In genomic region chr1:234919061-234919755, GRCh38 we compare ENCODE assay signal across 12 cellular contexts.
A peak's percentile ranks its signal among the peaks of the same experiment; 100 is the strongest.
DNase-seq lines count a peak whose midpoint lies in the region; ATAC-seq and TF ChIP-seq lines count a peak whose summit lies in the region.
"Had no signal": no experiment of that assay in that cellular context is flagged by ENCODE, and none has a peak within 500 bp of the region (broad histone marks: within the 10 kb centered on the region; RNA-seq: fewer than 3 reads in every experiment).

No MANE protein-coding gene starts in this region.

- no peak overlapping the region for H3K4me3 ChIP-seq in gastroesophageal sphincter
- peak overlapping the region in 1 of 2 donors; percentile 22 for H3K4me3 ChIP-seq in muscle layer of duodenum (ENCODE audit: low read depth in 1 of 2, low read length in 2 of 2)
- no peak overlapping the region for H3K4me3 ChIP-seq in transverse colon

- TF ChIP-seq EP300 in gastroesophageal sphincter (IDR thresholded peaks at IDR 0.05) = no peak
- no peak for TF ChIP-seq EP300 in transverse colon (IDR thresholded peaks at IDR 0.05; ENCODE audit: low read depth)

- intact Hi-C loops in transverse colon (cut with DNase I; ENCODE audit: low total_unique reads) = no loop called here

- H3K4me1 Mint-ChIP-seq in activated CD8-positive, alpha-beta memory T cell treated with anti-CD3 and anti-CD28 coated beads, Interleukin-2, amount 10 ng/mL, durations not matched to agents 7 days and 5 days = peaks cover 10% of the 10 kb centered on the region

- ATAC-seq in gastroesophageal sphincter (peak; percentile 67), GM21360 (IDR thresholded peaks at IDR 0.05; ENCODE audit: unreplicated experiment) (no peak)
- no peak for ATAC-seq in activated CD8-positive, alpha-beta memory T cell treated with anti-CD3 and anti-CD28 coated beads, Interleukin-2, amount 10 ng/mL, durations not matched to agents 7 days and 5 days
- ATAC-seq: effector memory CD8-positive, alpha-beta T cell had no signal

- H3K27ac ChIP-seq in adipose tissue (ENCODE audit: low read depth, low read length) (peak overlapping the region; percentile 77), gastroesophageal sphincter (peak overlapping the region; percentile 54 to 85 (median 84)), muscle layer of duodenum (ENCODE audit: low read length) (peak overlapping the region; percentile 73), transverse colon (peak overlapping the region; percentile 69 to 84 (median 77))

- peaks cover 12% of the 10 kb centered on the region for H3K36me3 Mint-ChIP-seq in activated CD8-positive, alpha-beta memory T cell treated with anti-CD3 and anti-CD28 coated beads, Interleukin-2, amount 10 ng/mL, durations not matched to agents 7 days and 5 days

- H3K9me3 ChIP-seq in gastroesophageal sphincter (no peaks in the 10 kb centered on the region), muscle layer of duodenum (ENCODE audit: control insufficient read depth in 1 of 2, low read length in 2 of 2) (no peaks in the 10 kb centered on the region), transverse colon (no peaks in the 10 kb centered on the region)

- H3K9me3 Mint-ChIP-seq in activated CD8-positive, alpha-beta memory T cell treated with anti-CD3 and anti-CD28 coated beads, Interleukin-2, amount 10 ng/mL, durations not matched to agents 7 days and 5 days (ENCODE audit: low read depth) = peaks cover 3% of the 10 kb centered on the region
- H3K9me3 Mint-ChIP-seq: effector memory CD8-positive, alpha-beta T cell; IgD-negative memory B cell had no signal

- H3K27me3 Mint-ChIP-seq in activated CD8-positive, alpha-beta memory T cell treated with anti-CD3 and anti-CD28 coated beads, Interleukin-2, amount 10 ng/mL, durations not matched to agents 7 days and 5 days = no peaks in the 10 kb centered on the region
- H3K27me3 Mint-ChIP-seq: effector memory CD8-positive, alpha-beta T cell; IgD-negative memory B cell had no signal

- H3K27me3 ChIP-seq in gastroesophageal sphincter = no peaks in the 10 kb centered on the region
- H3K27me3 ChIP-seq in muscle layer of duodenum (ENCODE audit: low read depth, low read length) = no peaks in the 10 kb centered on the region
- H3K27me3 ChIP-seq in transverse colon = no peaks in the 10 kb centered on the region

- DNase-seq in transverse colon (peak; percentile 16), RPMI8226 (no peak)
- no peak for DNase-seq in activated CD8-positive, alpha-beta memory T cell treated with anti-CD3 and anti-CD28 coated beads, Interleukin-2, amount 10 ng/mL, durations not matched to agents 7 days and 5 days
- DNase-seq: effector memory CD8-positive, alpha-beta T cell; kidney glomerular epithelial cell; NCI-H446; T-helper 1 cell had no signal

- H3K4me1 ChIP-seq in gastroesophageal sphincter (peaks cover 4 to 72% (median 30%) of the 10 kb centered on the region in 3 donors), muscle layer of duodenum (ENCODE audit: control insufficient read depth in 1 of 2, insufficient read depth in 2 of 2, low read length in 2 of 2) (peaks cover 19 to 20% of the 10 kb centered on the region in 2 donors), transverse colon (peaks cover 25 to 37% (median 31%) of the 10 kb centered on the region in 4 donors)

- no peak overlapping the region for H3K4me3 Mint-ChIP-seq in activated CD8-positive, alpha-beta memory T cell treated with anti-CD3 and anti-CD28 coated beads, Interleukin-2, amount 10 ng/mL, durations not matched to agents 7 days and 5 days
- H3K4me3 Mint-ChIP-seq: effector memory CD8-positive, alpha-beta T cell had no signal

- no peaks in the 10 kb centered on the region for H3K36me3 ChIP-seq in gastroesophageal sphincter
- H3K36me3 ChIP-seq in muscle layer of duodenum (ENCODE audit: control insufficient read depth in 1 of 2, insufficient read depth in 2 of 2, low read length in 2 of 2) = no peaks in the 10 kb centered on the region
- H3K36me3 ChIP-seq in transverse colon = no peaks in the 10 kb centered on the region

- 53 to 89% (median 58%) methylated on average over 14 of the region's 14 CpGs for WGBS in adipose tissue, 3 donors
- WGBS in gastroesophageal sphincter (ENCODE audit: low coverage in 1 of 2), 2 donors = 44 to 70% methylated on average over 9 to 10 of the region's 14 CpGs
- WGBS in transverse colon (ENCODE audit: low coverage in 1 of 2), 2 donors = 50 to 83% methylated on average over 3 to 14 of the region's 14 CpGs

- CTCF ChIA-PET in activated CD8-positive, alpha-beta memory T cell treated with anti-CD3 and anti-CD28 coated beads, Interleukin-2, amount 10 ng/mL, durations not matched to agents 7 days and 5 days (lab: Charles Lee) = interaction anchor here (1.7 kb wide), 1 partner anchor 16 kb away, joined by 4 read pairs; no protein-coding TSS in a partner anchor

- H3K27ac Mint-ChIP-seq in activated CD8-positive, alpha-beta memory T cell treated with anti-CD3 and anti-CD28 coated beads, Interleukin-2, amount 10 ng/mL, durations not matched to agents 7 days and 5 days = no peak overlapping the region
- H3K27ac Mint-ChIP-seq: IgD-negative memory B cell had no signal

- in situ Hi-C loops in transverse colon (cut with MboI; ENCODE audit: low pct_ligation_motif_present in 1 of 4, low pct_unique_long_range_greater_than_20kb in 1 of 4, low sequenced_read_pairs in 3 of 4) = no loop called here

- TF ChIP-seq CTCF in gastroesophageal sphincter (IDR thresholded peaks at IDR 0.05) (no peak), transverse colon (IDR thresholded peaks at IDR 0.05) (no peak)

- TF ChIP-seq POLR2A in gastroesophageal sphincter (IDR thresholded peaks at IDR 0.05) = no peak
- TF ChIP-seq POLR2A in transverse colon (IDR thresholded peaks at IDR 0.05) = no peak
